ENCODE assay signal across 1 cellular context in genomic region chr10:11898372-11899066, GRCh38.
TF ChIP-seq lines count a peak whose summit lies in the region.

No MANE protein-coding gene starts in this region.

TF ChIP-seq in K562, 482 proteins besides CTCF, POLR2A, EP300 and RAD21 (continued from another document and continues in another):
- TF ChIP-seq RAD51 (IDR thresholded peaks at IDR 0.05; ENCODE audit: borderline replicate concordance, low read depth): peak; percentile 39; the same call in 1 of the 2 replicates
- TF ChIP-seq ATF1 (CRISPR knock-in tag; IDR thresholded peaks at IDR 0.05): no peak
- TF ChIP-seq ATF1 (tag; IDR thresholded peaks at IDR 0.05): peak; percentile 81
- TF ChIP-seq KDM5B (IDR thresholded peaks at IDR 0.05; ENCODE audit: insufficient replicate concordance, low read depth, low read length): peak; percentile 92
- peak; percentile 94 for TF ChIP-seq TAF9B (IDR thresholded peaks at IDR 0.05; ENCODE audit: partially characterized antibody)
- peak; percentile 66 for TF ChIP-seq BHLHE40 (IDR thresholded peaks at IDR 0.05; ENCODE audit: low read length)
- peak; percentile 84 for TF ChIP-seq NCOA1 (IDR thresholded peaks at IDR 0.05; ENCODE audit: low read depth)
- peak; percentile 28 to 77; a peak in 3 of 4 replicates for TF ChIP-seq KDM1A (IDR thresholded peaks at IDR 0.05)
- no peak for TF ChIP-seq PCBP2 (IDR thresholded peaks at IDR 0.05; ENCODE audit: low read depth, low read length, poor library complexity, severe bottlenecking)
- TF ChIP-seq HINFP (tag; conservative IDR thresholded peaks at IDR 0.05; ENCODE audit: low read depth): 0 out of 2 replicates have a peak, but pooled peaks have one; percentile 34
- peak; percentile 94 for TF ChIP-seq NCOR1 (IDR thresholded peaks at IDR 0.05)
- TF ChIP-seq POLR2B (IDR thresholded peaks at IDR 0.05; ENCODE audit: low read depth, partially characterized antibody): peak; percentile 96
- 0 out of 2 replicates have a peak, but pooled peaks have one; percentile 28 for TF ChIP-seq HES1 (IDR thresholded peaks at IDR 0.05; ENCODE audit: low read depth)
- TF ChIP-seq ZNF431 (CRISPR knock-in tag; IDR thresholded peaks at IDR 0.05): peak; percentile 44; the same call in 1 of the 2 replicates
- peak in 1 of 2 experiments; percentile 62; a peak in 1 of 4 replicates for TF ChIP-seq HDAC1 (IDR thresholded peaks at IDR 0.05)
- TF ChIP-seq ZNF696 (CRISPR knock-in tag; conservative IDR thresholded peaks at IDR 0.05): no peak
- TF ChIP-seq ETV5 (CRISPR knock-in tag; IDR thresholded peaks at IDR 0.05; ENCODE audit: low read depth): peak; percentile 99
- peak; percentile 81 for TF ChIP-seq GABPB1 (CRISPR knock-in tag; IDR thresholded peaks at IDR 0.05)
- peak; percentile 65 to 81 for TF ChIP-seq AFF1 (IDR thresholded peaks at IDR 0.05; ENCODE audit: low read depth in 1 of 2, partially characterized antibody in 2 of 2)
- TF ChIP-seq CBFA2T2 (conservative IDR thresholded peaks at IDR 0.05): peak; percentile 80
- TF ChIP-seq POU5F1 (IDR thresholded peaks at IDR 0.05; ENCODE audit: borderline replicate concordance, low read depth, low read length, partially characterized antibody): no peak
- TF ChIP-seq NR4A1 (CRISPR knock-in tag; IDR thresholded peaks at IDR 0.05): no peak
- TF ChIP-seq NR4A1 (tag; IDR thresholded peaks at IDR 0.05): peak; percentile 79; the same call in 1 of the 2 replicates
- peak in 1 of 2 experiments; percentile 90; a peak in 1 of 4 replicates for TF ChIP-seq RCOR1 (IDR thresholded peaks at IDR 0.05; ENCODE audit: borderline replicate concordance in 1 of 2, low read depth in 2 of 2, low read length in 2 of 2)
- TF ChIP-seq TOE1 (IDR thresholded peaks at IDR 0.05; ENCODE audit: borderline replicate concordance): peak; percentile 75; the same call in 1 of the 2 replicates
- TF ChIP-seq TOE1 (CRISPR knock-in tag; IDR thresholded peaks at IDR 0.05; ENCODE audit: borderline replicate concordance, low read depth): no peak
- peak; percentile 59; the same call in 1 of the 2 replicates for TF ChIP-seq ZBTB2 (IDR thresholded peaks at IDR 0.05)
- TF ChIP-seq MGA (IDR thresholded peaks at IDR 0.05): peak; percentile 84
- no peak for TF ChIP-seq ELF4 (CRISPR knock-in tag; IDR thresholded peaks at IDR 0.05)
- TF ChIP-seq BACH1 (tag; IDR thresholded peaks at IDR 0.05): peak; percentile 87
- peak; percentile 66; the same call in 1 of the 2 replicates for TF ChIP-seq ZNF449 (CRISPR knock-in tag; IDR thresholded peaks at IDR 0.05)
- no peak for TF ChIP-seq ID3 (CRISPR knock-in tag; IDR thresholded peaks at IDR 0.05)
- peak; percentile 74; the same call in 1 of the 2 replicates for TF ChIP-seq ID3 (tag; IDR thresholded peaks at IDR 0.05)
- TF ChIP-seq MXI1 (IDR thresholded peaks at IDR 0.05; ENCODE audit: low read depth, low read length): no peak
- TF ChIP-seq E2F3 (CRISPR knock-in tag; IDR thresholded peaks at IDR 0.05): peak; percentile 19; the same call in 1 of the 2 replicates
- 0 out of 2 replicates have a peak, but pooled peaks have one; percentile 48 for TF ChIP-seq ZNF740 (CRISPR knock-in tag; IDR thresholded peaks at IDR 0.05)
- no peak for TF ChIP-seq ZNF740 (tag; IDR thresholded peaks at IDR 0.05)
- TF ChIP-seq POLR3A (IDR thresholded peaks at IDR 0.05; ENCODE audit: borderline replicate concordance, extremely low read depth, insufficient read depth, insufficient read length): no peak
- peak; percentile 96; the same call in 1 of the 2 replicates for TF ChIP-seq ZNF589 (CRISPR knock-in tag; IDR thresholded peaks at IDR 0.05; ENCODE audit: low read depth)
